ENCODE assay signal across 9 cellular contexts in the genomic region with DNA sequence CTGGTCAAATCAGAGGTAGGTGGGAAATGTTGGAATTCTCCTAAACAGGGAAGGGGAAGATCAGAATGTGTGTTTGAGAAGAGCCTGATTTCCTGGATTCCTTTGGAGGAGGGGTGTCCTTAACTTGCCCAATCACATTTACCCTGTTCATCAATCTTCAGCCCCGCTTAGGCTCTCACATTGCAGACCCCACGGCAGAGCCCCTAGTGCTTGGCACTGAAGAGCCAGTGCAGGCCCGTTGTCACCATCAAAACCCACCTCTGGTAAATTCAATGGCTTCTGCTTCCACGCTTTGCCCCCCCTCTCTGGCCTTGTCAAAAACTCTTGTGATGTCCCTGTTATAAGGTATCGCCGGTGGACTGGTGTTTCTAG. TPM values are rescaled to one million over a fixed set of nuclear protein-coding genes. Genes with fewer than 3 reads are reported as not detected.
DNase-seq lines count a peak whose midpoint lies in the region; ATAC-seq and TF ChIP-seq lines count a peak whose summit lies in the region.
"Had no signal": no experiment of that assay in that cellular context is flagged by ENCODE, and none has a peak within 500 bp of the region (broad histone marks: within the 10 kb centered on the region; RNA-seq: fewer than 3 reads in every experiment).

No MANE protein-coding gene starts in this region.

- H3K9me3 Mint-ChIP-seq in T-helper 1 cell treated with Interleukin-12 subunit alpha and Interleukin-12 subunit beta and Interleukin-4 antibody, amounts not matched to agents 30 μg/mL and 1 μg/mL, for 36 hours = no peaks in the 10 kb centered on the region
- H3K9me3 Mint-ChIP-seq in activated CD4-positive, alpha-beta memory T cell treated with anti-CD3 and anti-CD28 coated beads for 36 hours = no peaks in the 10 kb centered on the region

- H3K27me3 Mint-ChIP-seq in T-helper 1 cell treated with Interleukin-12 subunit alpha and Interleukin-12 subunit beta and Interleukin-4 antibody, amounts not matched to agents 30 μg/mL and 1 μg/mL, for 36 hours (ENCODE audit: low read depth) = no peaks in the 10 kb centered on the region
- H3K27me3 Mint-ChIP-seq in activated CD4-positive, alpha-beta memory T cell treated with anti-CD3 and anti-CD28 coated beads for 36 hours = no peaks in the 10 kb centered on the region

- H3K36me3 Mint-ChIP-seq in T-helper 1 cell treated with Interleukin-12 subunit alpha and Interleukin-12 subunit beta and Interleukin-4 antibody, amounts not matched to agents 30 μg/mL and 1 μg/mL, for 36 hours (ENCODE audit: low read depth) = peaks cover 40% of the 10 kb centered on the region
- peaks cover 28% of the 10 kb centered on the region for H3K36me3 Mint-ChIP-seq in activated CD4-positive, alpha-beta memory T cell treated with anti-CD3 and anti-CD28 coated beads for 36 hours

- 73 to 84% (median 83%) methylated on average over 6 of the region's 6 CpGs for WGBS in spleen, 5 donors

- CTCF ChIA-PET in activated CD4-positive, alpha-beta memory T cell treated with anti-CD3 and anti-CD28 coated beads for 36 hours (lab: Charles Lee) = no interaction called here

- TF ChIP-seq POLR2A in spleen (IDR thresholded peaks at IDR 0.05) = no peak

- ATAC-seq in left ventricle myocardium superior = no peak

- H3K4me3 Mint-ChIP-seq in T-helper 1 cell treated with Interleukin-12 subunit alpha and Interleukin-12 subunit beta and Interleukin-4 antibody, amounts not matched to agents 30 μg/mL and 1 μg/mL, for 36 hours = peak overlapping the region; percentile 89
- H3K4me3 Mint-ChIP-seq in activated CD4-positive, alpha-beta memory T cell treated with anti-CD3 and anti-CD28 coated beads for 36 hours = peak overlapping the region; percentile 80

- DNase-seq in T-helper 1 cell (no peak), left ventricle myocardium superior (peak; percentile 10), spleen (peak; percentile 34), GM10266 (ENCODE audit: extremely low spot score) (no peak), NCI-H1092 (lab: John Stamatoyannopoulos, UW) (no peak), T1000 (lab: John Stamatoyannopoulos, UW) (no peak)
- peak; percentile 28 for DNase-seq in activated CD4-positive, alpha-beta memory T cell treated with anti-CD3 and anti-CD28 coated beads for 36 hours
- DNase-seq: NCI-H748 treated with DMSO at 0.1 percent for 48 hours had no signal

- intact Hi-C loops in activated CD4-positive, alpha-beta memory T cell treated with anti-CD3 and anti-CD28 coated beads for 36 hours (cut with micrococcal nuclease) = loop anchor here (2.0 to 10.0 kb wide), 4 partner anchors 17 to 205 kb away; partner anchors contain the start of gene PDXK
- intact Hi-C loops in left ventricle myocardium superior (cut with micrococcal nuclease) (no loop called here), spleen (cut with DNase I; ENCODE audit: low total_unique reads) (loop anchor here (10.0 kb wide), 1 partner anchor 47 kb away; no protein-coding TSS in a partner anchor)

- H3K4me1 Mint-ChIP-seq in T-helper 1 cell treated with Interleukin-12 subunit alpha and Interleukin-12 subunit beta and Interleukin-4 antibody, amounts not matched to agents 30 μg/mL and 1 μg/mL, for 36 hours (ENCODE audit: low read depth) = peaks cover 45% of the 10 kb centered on the region
- H3K4me1 Mint-ChIP-seq in activated CD4-positive, alpha-beta memory T cell treated with anti-CD3 and anti-CD28 coated beads for 36 hours (ENCODE audit: low read depth) = peaks cover 51% of the 10 kb centered on the region

- no peaks in the 10 kb centered on the region for H3K9me3 ChIP-seq in spleen

- peaks cover 0 to 6% (median 0%) of the 10 kb centered on the region in 7 donors for H3K27me3 ChIP-seq in spleen (replicated peaks in 1 of 7)

- TF ChIP-seq CTCF in spleen (IDR thresholded peaks at IDR 0.05 in 8 of 11, conservative IDR thresholded peaks at IDR 0.05 in 3 of 11) (no peak), GM10266 (IDR thresholded peaks at IDR 0.05; ENCODE audit: control insufficient read depth, insufficient read depth, low read depth, missing control alignments) (no peak)

- H3K27ac Mint-ChIP-seq in T-helper 1 cell treated with Interleukin-12 subunit alpha and Interleukin-12 subunit beta and Interleukin-4 antibody, amounts not matched to agents 30 μg/mL and 1 μg/mL, for 36 hours = peak overlapping the region; percentile 89
- peak overlapping the region; percentile 90 for H3K27ac Mint-ChIP-seq in activated CD4-positive, alpha-beta memory T cell treated with anti-CD3 and anti-CD28 coated beads for 36 hours

- peak overlapping the region in 7 of 8 donors; percentile 41 to 95 (median 92) for H3K27ac ChIP-seq in spleen

- peaks cover 17 to 76% (median 55%) of the 10 kb centered on the region in 6 donors for H3K4me1 ChIP-seq in spleen

- peak overlapping the region in 3 of 8 donors; percentile 83 to 95 (median 90) for H3K4me3 ChIP-seq in spleen

- POLR2A ChIA-PET in activated CD4-positive, alpha-beta memory T cell treated with anti-CD3 and anti-CD28 coated beads for 36 hours (lab: Charles Lee) = interaction anchor here (1.6 to 1.9 kb wide), 2 partner anchors 17 to 96 kb away, joined by 4 read pairs; no protein-coding TSS in a partner anchor

- H3K36me3 ChIP-seq in spleen = peaks cover 0 to 27% (median 0%) of the 10 kb centered on the region in 6 donors

RNA-seq across cellular contexts. Expression of gene AGPAT3, which starts 2.3 kb away (rescaled TPM):
- 10 to 100 TPM; 71.4 to 82.4 TPM for total RNA-seq in activated CD4-positive, alpha-beta memory T cell treated with anti-CD3 and anti-CD28 coated beads for 36 hours
- total RNA-seq in left ventricle myocardium superior = 97.6 TPM
- 10 to 100 TPM; 50.8 to 92.0 (median 64.5) TPM for total RNA-seq in spleen
- 10 to 100 TPM in 1 of 3 donors, 1 to 10 TPM in 2; 6.9 to 20.7 (median 8.3) TPM for polyA plus RNA-seq in spleen

Comparison
In these comparisons a context has a peak if more than half of its experiments do, and no peak if none do; other contexts are left out.
1. DNase-seq: peak in activated CD4-positive, alpha-beta memory T cell treated with anti-CD3 and anti-CD28 coated beads for 36 hours (single experiment), left ventricle myocardium superior (single experiment) and spleen (single experiment); none in T-helper 1 cell (0 of 5), GM10266 (single experiment), NCI-H1092 (single experiment) and T1000 (single experiment).